In genomic region chr13:60121288-60121687, GRCh38 we compare ENCODE assay signal across 21 cellular contexts. TPM values are rescaled to one million over a fixed set of nuclear protein-coding genes. Genes with fewer than 3 reads are reported as not detected.
DNase-seq lines count a peak whose midpoint lies in the region; ATAC-seq and TF ChIP-seq lines count a peak whose summit lies in the region.
"Had no signal": no experiment of that assay in that cellular context is flagged by ENCODE, and none has a peak within 500 bp of the region (broad histone marks: within the 10 kb centered on the region; RNA-seq: fewer than 3 reads in every experiment).

No MANE protein-coding gene starts in this region.

- no peak overlapping the region for H3K4me3 ChIP-seq in Jurkat, Clone E6-1 (ENCODE audit: low read length)
- peak overlapping the region; percentile 25 for H3K4me3 ChIP-seq in Loucy (ENCODE audit: low read length, poor library complexity, severe bottlenecking)
- H3K4me3 ChIP-seq: BLaER1 had no signal

- no peak overlapping the region for H3K4me3 Mint-ChIP-seq in neural crest cell
- H3K4me3 Mint-ChIP-seq: CD14-positive monocyte; CD4-positive, alpha-beta memory T cell; CD4-positive, CD25-positive, alpha-beta regulatory T cell; CD8-positive, alpha-beta memory T cell had no signal

- peaks cover 3% of the 10 kb centered on the region for H3K9me3 Mint-ChIP-seq in neural crest cell

- peak overlapping the region; percentile 64 for H3K4me2 ChIP-seq in Loucy (ENCODE audit: low read depth, low read length, poor library complexity, severe bottlenecking)
- H3K4me2 ChIP-seq: BLaER1 had no signal

- no peak for TF ChIP-seq CTCF in Loucy (conservative IDR thresholded peaks at IDR 0.05; ENCODE audit: low read length)
- no peak for TF ChIP-seq CTCF in neural crest cell (conservative IDR thresholded peaks at IDR 0.05)

- peak overlapping the region; percentile 2 for H3K27ac Mint-ChIP-seq in neural crest cell (ENCODE audit: unreplicated experiment)
- H3K27ac Mint-ChIP-seq: CD4-positive, alpha-beta memory T cell; CD4-positive, CD25-positive, alpha-beta regulatory T cell; CD8-positive, alpha-beta memory T cell had no signal

- H3K36me3 Mint-ChIP-seq in neural crest cell (ENCODE audit: low read depth) = peaks cover 35% of the 10 kb centered on the region
- H3K36me3 Mint-ChIP-seq: CD4-positive, CD25-positive, alpha-beta regulatory T cell had no signal

- H3K27me3 Mint-ChIP-seq in neural crest cell (ENCODE audit: low read depth) = no peaks in the 10 kb centered on the region
- H3K27me3 Mint-ChIP-seq: CD4-positive, alpha-beta memory T cell; CD4-positive, CD25-positive, alpha-beta regulatory T cell; CD8-positive, alpha-beta memory T cell had no signal

- peaks cover 30% of the 10 kb centered on the region for H3K4me1 ChIP-seq in Loucy (ENCODE audit: insufficient read depth, low read length, poor library complexity, severe bottlenecking)
- H3K4me1 ChIP-seq: BE2C, BLaER1 had no signal

- H4K20me1 ChIP-seq in Loucy (ENCODE audit: insufficient read depth, low read length, poor library complexity, severe bottlenecking) = no peaks in the 10 kb centered on the region
- H4K20me1 ChIP-seq: BLaER1 had no signal

- H3K36me3 ChIP-seq in Loucy (ENCODE audit: insufficient read depth, low read length) = peaks cover under 1% of the 10 kb centered on the region
- H3K36me3 ChIP-seq: BE2C had no signal

- no peaks in the 10 kb centered on the region for H3K9me2 ChIP-seq in Loucy (replicated peaks; ENCODE audit: low read depth, low read length)

- peaks cover 12% of the 10 kb centered on the region for H3K79me2 ChIP-seq in Loucy (ENCODE audit: insufficient read depth, low read length)

- no peaks in the 10 kb centered on the region for H3K27me3 ChIP-seq in Loucy (ENCODE audit: insufficient read depth, low read length, poor library complexity, severe bottlenecking)
- H3K27me3 ChIP-seq: BE2C, BLaER1 had no signal

- peaks cover 8% of the 10 kb centered on the region for H3F3A ChIP-seq in Loucy (ENCODE audit: low read depth)

- H2AFZ ChIP-seq in Loucy (ENCODE audit: low read length) = no peak overlapping the region

- no peak for ATAC-seq in HG03571 (IDR thresholded peaks at IDR 0.05; ENCODE audit: unreplicated experiment)
- no peak for ATAC-seq in GM18868 (IDR thresholded peaks at IDR 0.05; ENCODE audit: unreplicated experiment)

- no peaks in the 10 kb centered on the region for H3K4me1 Mint-ChIP-seq in neural crest cell
- H3K4me1 Mint-ChIP-seq: CD14-positive monocyte; CD4-positive, alpha-beta memory T cell; CD8-positive, alpha-beta memory T cell had no signal

- H3K9me3 ChIP-seq in Loucy (ENCODE audit: insufficient read depth, low read depth, low read length) = no peaks in the 10 kb centered on the region
- H3K9me3 ChIP-seq: BE2C had no signal

- DNase-seq in Jurkat, Clone E6-1 (ENCODE audit: low read depth, low spot score) = peak; percentile 90
- DNase-seq in neural crest cell (ENCODE audit: low read depth, low spot score) (no peak), NCI-H1092 (lab: John Stamatoyannopoulos, UW) (no peak)
- DNase-seq: 8988T; ACHN; BE2C; C1 segment of cervical spinal cord; CD4-positive, alpha-beta memory T cell; CD4-positive, CD25-positive, alpha-beta regulatory T cell; CD8-positive, alpha-beta memory T cell; COR-L47; DMS 273 treated with DMSO at 0.1 percent for 48 hours; DMS153; DMS53; DMS79; GF-D8 had no signal

- no peak overlapping the region for H3K9ac ChIP-seq in Loucy (ENCODE audit: low read depth, low read length, poor library complexity, severe bottlenecking)
- H3K9ac ChIP-seq: BLaER1 had no signal

RNA-seq across cellular contexts. Expression of gene DIAPH3, which starts 42.4 kb away (rescaled TPM):
- 17.8 TPM for polyA plus RNA-seq in Jurkat, Clone E6-1 (2012; ENCODE audit: insufficient read depth, insufficient read length)
- total RNA-seq in neural crest cell = 16.4 and 17.3 TPM in 2 replicates
- total RNA-seq: CD4-positive, alpha-beta memory T cell had no signal
